Comparison of ENCODE assay signal across 13 cellular contexts in genomic region chr22:33785283-33785991, GRCh38.
A peak's percentile ranks its signal among the peaks of the same experiment; 100 is the strongest.
DNase-seq lines count a peak whose midpoint lies in the region; ATAC-seq and TF ChIP-seq lines count a peak whose summit lies in the region.
"Had no signal": no experiment of that assay in that cellular context is flagged by ENCODE, and none has a peak within 500 bp of the region (broad histone marks: within the 10 kb centered on the region; RNA-seq: fewer than 3 reads in every experiment).

No MANE protein-coding gene starts in this region.

- no peak for DNase-seq in heart left ventricle
- DNase-seq in cardiac septum (ENCODE audit: low spot score), result no peak
- DNase-seq in RKO (ENCODE audit: low spot score), result peak; percentile 76
- DNase-seq in fibroblast of the aortic adventitia (ENCODE audit: low read depth), result peak; percentile 83
- DNase-seq in activated CD8-positive, alpha-beta T cell treated with anti-CD3 and anti-CD28 coated beads, Interleukin-2, amount 10 ng/mL, durations not matched to agents 7 days and 5 days, result no peak
- no peak for DNase-seq in Calu3
- no peak for DNase-seq in NCI-H748 treated with DMSO at 0.1 percent for 48 hours (lab: John Stamatoyannopoulos, UW)
- DNase-seq: activated T-cell treated with anti-CD3 and anti-CD28 coated beads, Interleukin-2, amount 50 U/mL, for 4 hours; BE2C; NCI-H1694 treated with DMSO at 0.1 percent for 48 hours; OCI-M1; right lobe of liver had no signal

- H3K4me3 ChIP-seq in heart left ventricle (no peak overlapping the region), fibroblast of the aortic adventitia (ENCODE audit: low read depth, low read length) (no peak overlapping the region), stomach smooth muscle (ENCODE audit: low read length in 2 of 2) (no peak overlapping the region)
- H3K4me3 ChIP-seq: right lobe of liver had no signal

- peak in 1 of 4 donors; percentile 37 for ATAC-seq in heart left ventricle
- no peak for ATAC-seq in activated CD8-positive, alpha-beta T cell treated with anti-CD3 and anti-CD28 coated beads, Interleukin-2, amount 10 ng/mL, durations not matched to agents 7 days and 5 days

- whole genome bisulfite sequencing in heart left ventricle, 4 donors, result 50 to 59% (median 51%) methylated on average over 5 of the region's 5 CpGs

- H3K27ac ChIP-seq in heart left ventricle (peak overlapping the region in 9 of 12 donors; percentile 5 to 64 (median 20)), stomach smooth muscle (ENCODE audit: low read length) (peak overlapping the region; percentile 31)
- H3K27ac ChIP-seq: right lobe of liver had no signal

- H3K4me1 ChIP-seq in heart left ventricle, result peaks cover 0 to 37% (median 13%) of the 10 kb centered on the region in 12 donors
- H3K4me1 ChIP-seq in stomach smooth muscle (ENCODE audit: control insufficient read depth, insufficient read depth, low read length), result peaks cover 11% of the 10 kb centered on the region
- H3K4me1 ChIP-seq: BE2C had no signal

- peaks cover 21% of the 10 kb centered on the region for H3K9me3 Mint-ChIP-seq in activated CD8-positive, alpha-beta T cell treated with anti-CD3 and anti-CD28 coated beads, Interleukin-2, amount 10 ng/mL, durations not matched to agents 7 days and 5 days (ENCODE audit: insufficient read depth)
- H3K9me3 Mint-ChIP-seq in Calu3 (ENCODE audit: low read depth, unreplicated experiment), result peaks cover 12% of the 10 kb centered on the region

- BruUV-seq in Calu3 (replicated peaks; lab: Mats Ljungman, UMichigan), result no TSS peak

- H3K36me3 ChIP-seq in heart left ventricle (no peaks in the 10 kb centered on the region), stomach smooth muscle (ENCODE audit: control insufficient read depth in 2 of 2, insufficient read depth in 2 of 2, low read length in 2 of 2) (no peaks in the 10 kb centered on the region)
- H3K36me3 ChIP-seq: BE2C, right lobe of liver had no signal

- H3K27me3 ChIP-seq in heart left ventricle (no peaks in the 10 kb centered on the region), stomach smooth muscle (ENCODE audit: control insufficient read depth in 1 of 2, insufficient read depth in 2 of 2, low read length in 2 of 2) (no peaks in the 10 kb centered on the region)
- H3K27me3 ChIP-seq: BE2C, right lobe of liver had no signal

- TF ChIP-seq CTCF in heart left ventricle (IDR thresholded peaks at IDR 0.05), result no peak
- no peak for TF ChIP-seq CTCF in fibroblast of the aortic adventitia (IDR thresholded peaks at IDR 0.05; ENCODE audit: insufficient read depth, low read length)
- no peak for TF ChIP-seq CTCF in Calu3 (IDR thresholded peaks at IDR 0.05; ENCODE audit: unreplicated experiment)

- no peaks in the 10 kb centered on the region for H3K27me3 Mint-ChIP-seq in activated CD8-positive, alpha-beta T cell treated with anti-CD3 and anti-CD28 coated beads, Interleukin-2, amount 10 ng/mL, durations not matched to agents 7 days and 5 days (ENCODE audit: low read depth)
- H3K27me3 Mint-ChIP-seq in Calu3 (ENCODE audit: unreplicated experiment), result no peaks in the 10 kb centered on the region

- no peaks in the 10 kb centered on the region for H3K4me1 Mint-ChIP-seq in activated CD8-positive, alpha-beta T cell treated with anti-CD3 and anti-CD28 coated beads, Interleukin-2, amount 10 ng/mL, durations not matched to agents 7 days and 5 days (ENCODE audit: low read depth)
- H3K4me1 Mint-ChIP-seq in Calu3 (ENCODE audit: low read depth, unreplicated experiment), result no peaks in the 10 kb centered on the region

- H3K4me3 Mint-ChIP-seq in activated CD8-positive, alpha-beta T cell treated with anti-CD3 and anti-CD28 coated beads, Interleukin-2, amount 10 ng/mL, durations not matched to agents 7 days and 5 days, result no peak overlapping the region
- no peak overlapping the region for H3K4me3 Mint-ChIP-seq in Calu3 (ENCODE audit: low read depth, unreplicated experiment)
- H3K4me3 Mint-ChIP-seq: activated T-cell treated with anti-CD3 and anti-CD28 coated beads, Interleukin-2, amount 50 U/mL, for 4 hours had no signal

- CTCF ChIA-PET in activated CD8-positive, alpha-beta T cell treated with anti-CD3 and anti-CD28 coated beads, Interleukin-2, amount 10 ng/mL, durations not matched to agents 7 days and 5 days (lab: Charles Lee), result no interaction called here
- CTCF ChIA-PET in Calu3 (lab: Charles Lee), result no interaction called here

- intact Hi-C loops in heart left ventricle (cut with DNase I), result no loop called here
- intact Hi-C loops in cardiac septum (cut with DNase I), result no loop called here
- intact Hi-C loops in Calu3 (cut with micrococcal nuclease; ENCODE audit: unreplicated experiment), result no loop called here

- H3K36me3 Mint-ChIP-seq in activated CD8-positive, alpha-beta T cell treated with anti-CD3 and anti-CD28 coated beads, Interleukin-2, amount 10 ng/mL, durations not matched to agents 7 days and 5 days (ENCODE audit: low read depth), result no peaks in the 10 kb centered on the region
- no peaks in the 10 kb centered on the region for H3K36me3 Mint-ChIP-seq in Calu3 (ENCODE audit: insufficient read depth, unreplicated experiment)

- no peak overlapping the region for H3K9ac ChIP-seq in stomach smooth muscle (ENCODE audit: low read length in 2 of 2)

- no peak for TF ChIP-seq POLR2A in heart left ventricle (IDR thresholded peaks at IDR 0.05)

- POLR2A ChIA-PET in activated CD8-positive, alpha-beta T cell treated with anti-CD3 and anti-CD28 coated beads, Interleukin-2, amount 10 ng/mL, durations not matched to agents 7 days and 5 days (lab: Charles Lee), result no interaction called here

- H3K9me3 ChIP-seq in heart left ventricle, result peaks cover 0 to 21% (median 15%) of the 10 kb centered on the region in 12 donors
- H3K9me3 ChIP-seq in stomach smooth muscle (ENCODE audit: control insufficient read depth in 2 of 2, low read length in 2 of 2), result peaks cover 0 to 2% of the 10 kb centered on the region in 2 donors
- H3K9me3 ChIP-seq: BE2C had no signal

- H3K27ac Mint-ChIP-seq in activated CD8-positive, alpha-beta T cell treated with anti-CD3 and anti-CD28 coated beads, Interleukin-2, amount 10 ng/mL, durations not matched to agents 7 days and 5 days, result no peak overlapping the region
- no peak overlapping the region for H3K27ac Mint-ChIP-seq in Calu3 (ENCODE audit: unreplicated experiment)

Comparison
In these comparisons a context has a peak if more than half of its experiments do, and no peak if none do; other contexts are left out.
1. DNase-seq: peak in RKO (single experiment) and fibroblast of the aortic adventitia (single experiment); none in heart left ventricle (0 of 5), cardiac septum (single experiment), activated CD8-positive, alpha-beta T cell treated with anti-CD3 and anti-CD28 coated beads, Interleukin-2, amount 10 ng/mL, durations not matched to agents 7 days and 5 days (single experiment), Calu3 (single experiment) and NCI-H748 treated with DMSO at 0.1 percent for 48 hours (single experiment).